1 cellular context compared by ENCODE assay signal in the genomic region with DNA sequence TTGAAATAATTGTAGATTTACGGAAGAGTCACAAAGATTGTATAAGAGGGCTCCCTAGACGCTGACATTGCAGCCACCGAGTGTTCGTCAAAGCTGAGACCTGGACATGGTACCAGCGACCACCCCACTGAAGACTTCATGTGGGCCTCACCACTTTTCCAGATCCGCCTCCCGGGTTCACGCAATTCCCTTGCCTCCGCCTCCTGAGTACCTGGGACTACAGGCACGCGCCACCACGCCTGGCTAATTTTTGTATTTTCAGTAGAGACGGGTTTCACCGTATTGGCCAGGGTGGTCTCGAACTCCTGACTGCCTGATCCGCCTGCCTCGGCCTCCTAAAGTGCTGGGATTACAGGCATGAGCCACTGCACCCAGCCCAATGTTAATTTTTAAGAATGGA.
A peak's percentile ranks its signal among the peaks of the same experiment; 100 is the strongest.
TF ChIP-seq lines count a peak whose summit lies in the region.

No MANE protein-coding gene starts in this region.

TF ChIP-seq in GM23338, 12 proteins besides CTCF, POLR2A, EP300 and RAD21 (continued from another document):
- TF ChIP-seq, protein P1, sequence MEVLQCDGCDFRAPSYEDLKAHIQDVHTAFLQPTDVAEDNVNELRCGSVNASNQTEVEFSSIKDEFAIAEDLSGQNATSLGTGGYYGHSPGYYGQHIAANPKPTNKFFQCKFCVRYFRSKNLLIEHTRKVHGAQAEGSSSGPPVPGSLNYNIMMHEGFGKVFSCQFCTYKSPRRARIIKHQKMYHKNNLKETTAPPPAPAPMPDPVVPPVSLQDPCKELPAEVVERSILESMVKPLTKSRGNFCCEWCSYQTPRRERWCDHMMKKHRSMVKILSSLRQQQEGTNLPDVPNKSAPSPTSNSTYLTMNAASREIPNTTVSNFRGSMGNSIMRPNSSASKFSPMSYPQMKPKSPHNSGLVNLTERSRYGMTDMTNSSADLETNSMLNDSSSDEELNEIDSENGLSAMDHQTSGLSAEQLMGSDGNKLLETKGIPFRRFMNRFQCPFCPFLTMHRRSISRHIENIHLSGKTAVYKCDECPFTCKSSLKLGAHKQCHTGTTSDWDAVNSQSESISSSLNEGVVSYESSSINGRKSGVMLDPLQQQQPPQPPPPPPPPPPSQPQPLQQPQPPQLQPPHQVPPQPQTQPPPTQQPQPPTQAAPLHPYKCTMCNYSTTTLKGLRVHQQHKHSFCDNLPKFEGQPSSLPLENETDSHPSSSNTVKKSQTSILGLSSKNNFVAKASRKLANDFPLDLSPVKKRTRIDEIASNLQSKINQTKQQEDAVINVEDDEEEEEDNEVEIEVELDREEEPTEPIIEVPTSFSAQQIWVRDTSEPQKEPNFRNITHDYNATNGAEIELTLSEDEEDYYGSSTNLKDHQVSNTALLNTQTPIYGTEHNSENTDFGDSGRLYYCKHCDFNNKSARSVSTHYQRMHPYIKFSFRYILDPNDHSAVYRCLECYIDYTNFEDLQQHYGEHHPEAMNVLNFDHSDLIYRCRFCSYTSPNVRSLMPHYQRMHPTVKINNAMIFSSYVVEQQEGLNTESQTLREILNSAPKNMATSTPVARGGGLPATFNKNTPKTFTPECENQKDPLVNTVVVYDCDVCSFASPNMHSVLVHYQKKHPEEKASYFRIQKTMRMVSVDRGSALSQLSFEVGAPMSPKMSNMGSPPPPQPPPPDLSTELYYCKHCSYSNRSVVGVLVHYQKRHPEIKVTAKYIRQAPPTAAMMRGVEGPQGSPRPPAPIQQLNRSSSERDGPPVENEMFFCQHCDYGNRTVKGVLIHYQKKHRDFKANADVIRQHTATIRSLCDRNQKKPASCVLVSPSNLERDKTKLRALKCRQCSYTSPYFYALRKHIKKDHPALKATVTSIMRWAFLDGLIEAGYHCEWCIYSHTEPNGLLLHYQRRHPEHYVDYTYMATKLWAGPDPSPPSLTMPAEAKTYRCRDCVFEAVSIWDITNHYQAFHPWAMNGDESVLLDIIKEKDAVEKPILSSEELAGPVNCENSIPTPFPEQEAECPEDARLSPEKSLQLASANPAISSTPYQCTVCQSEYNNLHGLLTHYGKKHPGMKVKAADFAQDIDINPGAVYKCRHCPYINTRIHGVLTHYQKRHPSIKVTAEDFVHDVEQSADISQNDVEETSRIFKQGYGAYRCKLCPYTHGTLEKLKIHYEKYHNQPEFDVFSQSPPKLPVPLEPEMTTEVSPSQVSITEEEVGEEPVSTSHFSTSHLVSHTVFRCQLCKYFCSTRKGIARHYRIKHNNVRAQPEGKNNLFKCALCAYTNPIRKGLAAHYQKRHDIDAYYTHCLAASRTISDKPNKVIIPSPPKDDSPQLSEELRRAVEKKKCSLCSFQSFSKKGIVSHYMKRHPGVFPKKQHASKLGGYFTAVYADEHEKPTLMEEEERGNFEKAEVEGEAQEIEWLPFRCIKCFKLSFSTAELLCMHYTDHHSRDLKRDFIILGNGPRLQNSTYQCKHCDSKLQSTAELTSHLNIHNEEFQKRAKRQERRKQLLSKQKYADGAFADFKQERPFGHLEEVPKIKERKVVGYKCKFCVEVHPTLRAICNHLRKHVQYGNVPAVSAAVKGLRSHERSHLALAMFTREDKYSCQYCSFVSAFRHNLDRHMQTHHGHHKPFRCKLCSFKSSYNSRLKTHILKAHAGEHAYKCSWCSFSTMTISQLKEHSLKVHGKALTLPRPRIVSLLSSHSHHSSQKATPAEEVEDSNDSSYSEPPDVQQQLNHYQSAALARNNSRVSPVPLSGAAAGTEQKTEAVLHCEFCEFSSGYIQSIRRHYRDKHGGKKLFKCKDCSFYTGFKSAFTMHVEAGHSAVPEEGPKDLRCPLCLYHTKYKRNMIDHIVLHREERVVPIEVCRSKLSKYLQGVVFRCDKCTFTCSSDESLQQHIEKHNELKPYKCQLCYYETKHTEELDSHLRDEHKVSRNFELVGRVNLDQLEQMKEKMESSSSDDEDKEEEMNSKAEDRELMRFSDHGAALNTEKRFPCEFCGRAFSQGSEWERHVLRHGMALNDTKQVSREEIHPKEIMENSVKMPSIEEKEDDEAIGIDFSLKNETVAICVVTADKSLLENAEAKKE (CRISPR knock-in tag; IDR thresholded peaks at IDR 0.05): no peak
- TF ChIP-seq EZH2 (IDR thresholded peaks at IDR 0.05; ENCODE audit: low read depth, unreplicated experiment): peak; percentile 38
TF ChIP-seq in GM23338: peak in this region for 1.
